ENCODE assay signal across 5 cellular contexts in the genomic region with DNA sequence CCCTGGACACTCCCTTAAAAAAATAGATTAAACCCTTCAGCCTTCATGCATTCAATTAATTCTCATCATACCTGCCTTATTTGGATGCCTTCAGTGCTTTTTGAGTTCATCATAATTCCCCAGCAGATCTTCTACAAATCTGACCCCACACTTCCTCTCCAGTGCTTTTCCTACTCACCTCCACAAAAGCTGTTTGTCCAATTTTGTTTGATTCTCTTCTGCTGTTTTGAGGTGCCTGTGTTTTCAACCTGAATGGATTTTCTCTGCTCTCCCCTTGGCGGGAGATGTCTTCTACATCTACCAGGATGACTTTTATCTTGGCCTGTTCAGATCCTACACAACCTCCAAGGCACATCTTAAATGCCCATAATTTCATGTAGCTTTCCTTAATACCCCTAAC.
"Had no signal": no experiment of that assay in that cellular context is flagged by ENCODE, and none has a peak within 500 bp of the region (broad histone marks: within the 10 kb centered on the region; RNA-seq: fewer than 3 reads in every experiment).

No MANE protein-coding gene starts in this region.

- H3K4me1 Mint-ChIP-seq: IgD-negative memory B cell had no signal

- DNase-seq: H9, HCEC 1CT, KBM-7 had no signal

- H3K9me3 Mint-ChIP-seq: H9 had no signal

- H3K4me3 ChIP-seq: GM23338 had no signal

- H3K27me3 Mint-ChIP-seq: IgD-negative memory B cell had no signal

- H2AFZ ChIP-seq: GM23338 had no signal

- H3K36me3 Mint-ChIP-seq: IgD-negative memory B cell had no signal

- H3K4me2 ChIP-seq: GM23338 had no signal

- H3K4me3 Mint-ChIP-seq: GM23338, H9, IgD-negative memory B cell had no signal

- H3K27ac Mint-ChIP-seq: GM23338, IgD-negative memory B cell had no signal
